Comparison of ENCODE assay signal across 8 cellular contexts in the genomic region with DNA sequence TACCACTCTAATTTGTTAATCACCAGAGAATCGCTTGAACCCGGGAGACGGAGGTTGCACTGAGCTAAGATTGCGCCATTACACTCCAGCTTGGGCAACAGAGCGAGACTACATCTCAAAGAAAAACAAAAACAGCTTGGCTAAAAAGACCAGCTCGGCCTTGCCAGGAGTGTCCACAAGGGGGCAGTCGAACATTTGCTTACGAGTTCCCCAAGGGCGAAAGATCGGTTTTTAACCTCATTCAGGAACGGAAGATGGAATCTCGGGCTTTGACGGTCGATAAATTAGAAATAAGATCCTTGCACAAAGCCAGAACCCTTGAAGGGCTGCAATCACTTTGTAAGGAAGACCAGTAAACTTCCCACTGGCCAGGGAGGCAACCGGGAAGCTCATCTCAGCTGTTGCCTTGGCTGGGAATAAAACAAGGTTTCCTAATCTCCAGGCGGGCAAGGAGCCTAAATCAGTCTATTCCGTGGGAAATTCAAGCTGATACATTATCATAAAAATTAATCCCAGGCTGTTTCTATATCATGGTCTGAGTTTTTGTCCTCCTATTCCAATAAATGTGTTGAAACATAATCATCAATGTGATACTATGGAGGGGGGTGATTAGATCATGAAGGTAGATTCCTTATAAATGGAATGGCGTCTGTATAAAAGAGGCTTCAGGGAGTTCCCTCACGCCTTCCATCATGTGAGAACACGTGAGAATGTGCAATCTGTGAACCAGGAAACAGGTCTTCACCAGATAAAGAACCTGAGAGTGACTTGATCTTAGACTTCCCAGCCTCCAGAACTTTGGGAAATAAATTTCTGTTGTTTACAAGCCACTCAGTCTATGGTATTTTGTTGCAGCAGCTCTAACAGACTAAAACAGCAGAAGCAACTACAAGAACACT. TPM values are rescaled to one million over a fixed set of nuclear protein-coding genes. Genes with fewer than 3 reads are reported as not detected.
DNase-seq lines count a peak whose midpoint lies in the region; ATAC-seq and TF ChIP-seq lines count a peak whose summit lies in the region.

No MANE protein-coding gene starts in this region.

- H3K27me3 ChIP-seq in CD4-positive, alpha-beta memory T cell (ENCODE audit: insufficient read depth, low read length), result no peaks in the 10 kb centered on the region
- H3K27me3 ChIP-seq in HUES6 (ENCODE audit: control insufficient read depth, insufficient read depth, low read length), result no peaks in the 10 kb centered on the region

- no peaks in the 10 kb centered on the region for H3K36me3 Mint-ChIP-seq in CD4-positive, alpha-beta memory T cell

- ATAC-seq in mucosa of descending colon (peak; percentile 91), GM18520 (IDR thresholded peaks at IDR 0.05; ENCODE audit: unreplicated experiment) (no peak)

- intact Hi-C loops in CD4-positive, alpha-beta memory T cell (cut with micrococcal nuclease), result loop anchor here (2.0 to 5.0 kb wide), 3 partner anchors 14 to 59 kb away; a partner anchor contains a TSS
- intact Hi-C loops in mucosa of descending colon (cut with DNase I, micrococcal nuclease), result loop anchor here in 1 of 2 donors (10.0 kb wide), 1 partner anchor 72 kb away; a partner anchor contains a TSS

- no peaks in the 10 kb centered on the region for H3K9me3 ChIP-seq in CD4-positive, alpha-beta memory T cell (ENCODE audit: control insufficient read depth in 1 of 2, low read length in 2 of 2)
- H3K9me3 ChIP-seq in HUES6 (ENCODE audit: control insufficient read depth, insufficient read depth, low read depth, low read length) (no peaks in the 10 kb centered on the region), mucosa of descending colon (no peaks in the 10 kb centered on the region)

- peaks cover 6 to 9% (median 7%) of the 10 kb centered on the region in 4 donors for H3K4me1 Mint-ChIP-seq in CD4-positive, alpha-beta memory T cell

- no peak overlapping the region for H3K9ac ChIP-seq in HUES6 (ENCODE audit: low read length)

- H3K27ac ChIP-seq in CD4-positive, alpha-beta memory T cell (ENCODE audit: low read depth, low read length), result no peak overlapping the region
- no peak overlapping the region for H3K27ac ChIP-seq in HUES6 (ENCODE audit: low read depth, low read length)

- peak; percentile 86 for TF ChIP-seq CTCF in mucosa of descending colon (IDR thresholded peaks at IDR 0.05)

- POLR2A ChIA-PET in CD4-positive, alpha-beta memory T cell (lab: Charles Lee; ENCODE audit: partially characterized antibody), result interaction anchor here (0.8 to 2.1 kb wide), 5 partner anchors 14 to 74 kb away, joined by 3 to 16 read pairs (median 3); a partner anchor contains a TSS

- H3K36me3 ChIP-seq in CD4-positive, alpha-beta memory T cell (ENCODE audit: insufficient read depth, low read length), result no peaks in the 10 kb centered on the region
- H3K36me3 ChIP-seq in HUES6 (ENCODE audit: control insufficient read depth, insufficient read depth, low read length) (no peaks in the 10 kb centered on the region), mucosa of descending colon (ENCODE audit: low read depth) (no peaks in the 10 kb centered on the region)

- DNase-seq in CD4-positive, alpha-beta memory T cell, result peak; percentile 70 to 81 (median 76)
- peak; percentile 53 for DNase-seq in NOMO-1 treated with dmso at 0.1 percent for 144 hours (lab: John Stamatoyannopoulos, UW; ENCODE audit: unreplicated experiment)
- DNase-seq in activated CD8-positive, alpha-beta memory T cell treated with anti-CD3 and anti-CD28 coated beads, Interleukin-2, amount 50 U/mL, for 4 hours, result peak; percentile 86
- peak; percentile 60 for DNase-seq in epidermal melanocyte (ENCODE audit: insufficient read length, low spot score)
- DNase-seq in mucosa of descending colon, result peak; percentile 75 to 96 (median 85)
- DNase-seq in stimulated activated CD8-positive, alpha-beta memory T cell treated with anti-CD3 and anti-CD28 coated beads, Interleukin-2, amount 100 ng/mL, for 48 hours (ENCODE audit: low read depth in 2 of 2), result peak; percentile 68 to 76

- CTCF ChIA-PET in CD4-positive, alpha-beta memory T cell (lab: Charles Lee; ENCODE audit: partially characterized antibody), result interaction anchor here (0.6 to 9.8 kb wide), 37 partner anchors 8 to 377 kb away, joined by 3 to 87 read pairs (median 4); a partner anchor contains a TSS

- H3K9me3 Mint-ChIP-seq in CD4-positive, alpha-beta memory T cell, result no peaks in the 10 kb centered on the region

- peaks cover 7% of the 10 kb centered on the region for H3K4me1 ChIP-seq in CD4-positive, alpha-beta memory T cell (ENCODE audit: insufficient read depth, low read length)
- peaks cover 3% of the 10 kb centered on the region; the same call in 1 of the 2 replicates for H3K4me1 ChIP-seq in HUES6 (ENCODE audit: control insufficient read depth, insufficient read depth, low read length)
- H3K4me1 ChIP-seq in mucosa of descending colon (ENCODE audit: low read depth), result no peaks in the 10 kb centered on the region

- H3K27ac Mint-ChIP-seq in CD4-positive, alpha-beta memory T cell, result peak overlapping the region in 3 of 7 donors; percentile 6 to 78 (median 35)

- peaks cover 4 to 8% of the 10 kb centered on the region in 2 donors for H3K27me3 Mint-ChIP-seq in CD4-positive, alpha-beta memory T cell

- H3K4me3 ChIP-seq in CD4-positive, alpha-beta memory T cell (ENCODE audit: low read length in 2 of 2), result peak overlapping the region in 1 of 2 donors; percentile 31
- H3K4me3 ChIP-seq in HUES6 (ENCODE audit: low read depth, low read length) (peak overlapping the region; percentile 37), mucosa of descending colon (no peak overlapping the region)

- H3K4me3 Mint-ChIP-seq in CD4-positive, alpha-beta memory T cell, result peak overlapping the region in 7 of 8 donors; percentile 6 to 40 (median 12)

RNA-seq across cellular contexts. Expression of a gene that starts 14.9 kb away (rescaled TPM):
- 10 to 100 TPM; 15.0 to 15.5 TPM for total RNA-seq in CD4-positive, alpha-beta memory T cell
- 1 to 10 TPM in 1 of 2 donors, under 1 TPM in 1; 0.87 to 3.1 TPM for polyA plus RNA-seq in CD4-positive, alpha-beta memory T cell
- total RNA-seq in mucosa of descending colon, result 10 to 100 TPM; 10.3 to 22.6 (median 14.9) TPM

RNA-seq across cellular contexts. Expression of a gene that starts 34.4 kb away (rescaled TPM):
- total RNA-seq in CD4-positive, alpha-beta memory T cell, result not detected
- not detected for polyA plus RNA-seq in CD4-positive, alpha-beta memory T cell
- 1 to 10 TPM in 1 of 3 donors, not detected in 2; 5.6 TPM for total RNA-seq in mucosa of descending colon

RNA-seq across cellular contexts. Expression of a gene that starts 39.0 kb away (rescaled TPM):
- 1 to 10 TPM; 9.7 to 9.8 TPM for total RNA-seq in CD4-positive, alpha-beta memory T cell
- 10 to 100 TPM; 12.2 to 12.7 TPM for polyA plus RNA-seq in CD4-positive, alpha-beta memory T cell
- total RNA-seq in mucosa of descending colon, result 10 to 100 TPM; 13.4 to 34.6 (median 13.4) TPM

RNA-seq across cellular contexts. Expression of a gene that starts 41.5 kb away (rescaled TPM):
- 10 to 100 TPM; 49.8 to 50.8 TPM for total RNA-seq in CD4-positive, alpha-beta memory T cell
- 10 to 100 TPM; 70.3 to 78.7 TPM for polyA plus RNA-seq in CD4-positive, alpha-beta memory T cell
- total RNA-seq in mucosa of descending colon, result 10 to 100 TPM; 35.9 to 47.6 (median 39.3) TPM

RNA-seq across cellular contexts. Expression of a gene that starts 50.2 kb away (rescaled TPM):
- total RNA-seq in CD4-positive, alpha-beta memory T cell, result 10 to 100 TPM in 1 of 2 experiments, 1 to 10 TPM in 1; 5.8 to 10.1 TPM
- polyA plus RNA-seq in CD4-positive, alpha-beta memory T cell, result 1 to 10 TPM; 2.1 to 4.9 TPM
- total RNA-seq in mucosa of descending colon, result 10 to 100 TPM in 1 of 3 donors, 1 to 10 TPM in 2; 5.2 to 12.7 (median 9.5) TPM
